9 cellular contexts compared by ENCODE assay signal in genomic region chr1:25818569-25818968, GRCh38. TPM values are rescaled to one million over a fixed set of nuclear protein-coding genes. Genes with fewer than 3 reads are reported as not detected.
DNase-seq lines count a peak whose midpoint lies in the region; ATAC-seq, FAIRE-seq and TF ChIP-seq lines count a peak whose summit lies in the region.
"Had no signal": no experiment of that assay in that cellular context is flagged by ENCODE, and none has a peak within 500 bp of the region (broad histone marks: within the 10 kb centered on the region; RNA-seq: fewer than 3 reads in every experiment).

No MANE protein-coding gene starts in this region.

- TF ChIP-seq RAD21 in A549 (conservative IDR thresholded peaks at IDR 0.05 in 1 of 2, IDR thresholded peaks at IDR 0.05 in 1 of 2) = no peak
- no peak for TF ChIP-seq RAD21 in IMR-90 (IDR thresholded peaks at IDR 0.05; ENCODE audit: low read length)

- TF ChIP-seq POLR2A in A549 (IDR thresholded peaks at IDR 0.05; ENCODE audit: low read length) (no peak), IMR-90 (IDR thresholded peaks at IDR 0.05; ENCODE audit: low read depth, low read length) (no peak)

- no peaks in the 10 kb centered on the region for H3K9me3 Mint-ChIP-seq in central memory CD8-positive, alpha-beta T cell

- H3K9me1 ChIP-seq in IMR-90 (ENCODE audit: insufficient read depth, low read length) = peaks cover 18% of the 10 kb centered on the region

- no peak for TF ChIP-seq CTCF in A549 (IDR thresholded peaks at IDR 0.05)
- TF ChIP-seq CTCF in IMR-90 (conservative IDR thresholded peaks at IDR 0.05; ENCODE audit: low read depth, low read length) = no peak
- no peak for TF ChIP-seq CTCF in GM10248 (IDR thresholded peaks at IDR 0.05; ENCODE audit: control extremely low read depth, extremely low read depth, low read depth, missing control alignments)

- H2BK120ac ChIP-seq in IMR-90 (ENCODE audit: low read depth, low read length) = no peak overlapping the region; the same call in 1 of the 2 replicates

- H4K8ac ChIP-seq in IMR-90 (ENCODE audit: low read depth in 2 of 2, low read length in 2 of 2) = peak overlapping the region; percentile 77 to 99

- peak overlapping the region; percentile 63 for H4K91ac ChIP-seq in IMR-90 (ENCODE audit: insufficient read depth, low read depth, low read length)

- peak overlapping the region; percentile 89 for H3K4ac ChIP-seq in IMR-90 (ENCODE audit: low read depth, low read length)

- H3K36me3 Mint-ChIP-seq in central memory CD8-positive, alpha-beta T cell (ENCODE audit: insufficient read depth) = peaks cover 22% of the 10 kb centered on the region

- peak overlapping the region; percentile 90 for H2AK9ac ChIP-seq in IMR-90 (replicated peaks; ENCODE audit: low read depth, low read length, poor library complexity)

- peak overlapping the region; percentile 80 for H4K5ac ChIP-seq in IMR-90 (ENCODE audit: low read depth, low read length)

- H3K27ac Mint-ChIP-seq in central memory CD8-positive, alpha-beta T cell (ENCODE audit: low read depth) = peak overlapping the region; percentile 96

- H2BK5ac ChIP-seq in IMR-90 (ENCODE audit: low read depth, low read length, poor library complexity, severe bottlenecking) = peak overlapping the region; percentile 80

- H2BK20ac ChIP-seq in IMR-90 (ENCODE audit: low read depth, low read length) = no peak overlapping the region

- peak overlapping the region; percentile 96 for H2AFZ ChIP-seq in IMR-90 (replicated peaks; ENCODE audit: low read length, poor library complexity)

- no peaks in the 10 kb centered on the region for H3K27me3 ChIP-seq in IMR-90 (ENCODE audit: control insufficient read depth, insufficient read depth, low read length)
- no peaks in the 10 kb centered on the region for H3K27me3 ChIP-seq in mucosa of stomach (ENCODE audit: control insufficient read depth, insufficient read depth, low read length)

- H3K79me1 ChIP-seq in IMR-90 (ENCODE audit: low read depth in 1 of 2, low read length in 2 of 2) = peaks cover 13 to 56% of the 10 kb centered on the region in 2 experiments

- H3K14ac ChIP-seq in IMR-90 (replicated peaks; ENCODE audit: low read depth, low read length) = peak overlapping the region; percentile 57

- no peak overlapping the region for H3K18ac ChIP-seq in IMR-90 (ENCODE audit: low read depth, low read length)

- dilution Hi-C loops in IMR-90 (cut with HindIII; ENCODE audit: low sequenced_read_pairs, unreplicated experiment) = no loop called here

- peak overlapping the region; percentile 92 for H3K9ac ChIP-seq in IMR-90 (ENCODE audit: low read depth, low read length)
- H3K9ac ChIP-seq in mucosa of stomach (ENCODE audit: low read length) = peak overlapping the region; percentile 18

- CTCF ChIA-PET in A549 (lab: Yijun Ruan, JAX) = interaction anchor here (1.0 to 1.7 kb wide), 2 partner anchors 76 to 180 kb away, joined by 3 to 7 read pairs; no protein-coding TSS in a partner anchor
- CTCF ChIA-PET in IMR-90 (lab: Yijun Ruan, JAX) = interaction anchor here (0.7 kb wide), 1 partner anchor 77 kb away, joined by 3 read pairs; no protein-coding TSS in a partner anchor
- CTCF ChIA-PET in GM10248 (lab: Yijun Ruan, JAX) = interaction anchor here (1.9 to 6.0 kb wide), 2 partner anchors 9 to 18 kb away, joined by 5 to 26 read pairs; no protein-coding TSS in a partner anchor

- FAIRE-seq in A549 (lab: Jason Lieb, UNC) = no peak

- peak overlapping the region; percentile 83 for H3K4me2 ChIP-seq in A549
- peak overlapping the region; percentile 84 for H3K4me2 ChIP-seq in IMR-90 (ENCODE audit: low read depth, low read length)

- BruUV-seq in IMR-90 (replicated peaks; lab: Mats Ljungman, UMichigan) = no TSS peak

- H3K4me3 Mint-ChIP-seq in central memory CD8-positive, alpha-beta T cell = peak overlapping the region; percentile 87

- DNase-seq in A549 (ENCODE audit: low read depth in 1 of 2, low spot score in 1 of 2) (no peak), IMR-90 (no peak), COLO668 (lab: John Stamatoyannopoulos, UW; ENCODE audit: unreplicated experiment) (no peak), HCEC 1CT (no peak), NCI-H1436 (lab: John Stamatoyannopoulos, UW) (no peak), GM10248 (ENCODE audit: extremely low spot score) (no peak)
- no peak for DNase-seq in central memory CD8-positive, alpha-beta T cell (ENCODE audit: low spot score in 2 of 2)
- DNase-seq: NCI-H1930 had no signal

- H2AK5ac ChIP-seq in IMR-90 (ENCODE audit: low read depth, low read length) = peak overlapping the region; percentile 16

- H3K9me3 ChIP-seq in A549 = no peaks in the 10 kb centered on the region
- no peaks in the 10 kb centered on the region for H3K9me3 ChIP-seq in IMR-90 (ENCODE audit: control insufficient read depth, insufficient read depth, low read length)
- no peaks in the 10 kb centered on the region for H3K9me3 ChIP-seq in mucosa of stomach (ENCODE audit: control insufficient read depth, low read length)

- ATAC-seq in A549 = no peak
- ATAC-seq in IMR-90 (ENCODE audit: low read depth) = no peak
- ATAC-seq in central memory CD8-positive, alpha-beta T cell (replicated peaks; ENCODE audit: extremely low read depth, poor library complexity, severe bottlenecking) = no peak

- peaks cover 14% of the 10 kb centered on the region; the same call in 1 of the 2 replicates for H4K20me1 ChIP-seq in IMR-90 (ENCODE audit: insufficient read depth, low read length)

- H3K36me3 ChIP-seq in IMR-90 (ENCODE audit: control insufficient read depth, insufficient read depth, low read length) (peaks cover 30% of the 10 kb centered on the region), mucosa of stomach (ENCODE audit: control insufficient read depth, insufficient read depth, low read length) (no peaks in the 10 kb centered on the region)

- H3K23ac ChIP-seq in IMR-90 (ENCODE audit: low read depth, low read length) = peak overlapping the region; percentile 3

- in situ Hi-C loops in IMR-90 (cut with MboI; ENCODE audit: low sequenced_read_pairs) = loop anchor here (25.0 kb wide), 2 partner anchors 406 to 581 kb away; partner anchors contain the start of genes RHCE, RSRP1 and SYF2

- no peak overlapping the region for H2BK15ac ChIP-seq in IMR-90 (ENCODE audit: low read depth, low read length)

- H3K27me3 Mint-ChIP-seq in central memory CD8-positive, alpha-beta T cell = no peaks in the 10 kb centered on the region

- H3K4me1 ChIP-seq in A549 (peaks cover 13% of the 10 kb centered on the region), IMR-90 (ENCODE audit: control insufficient read depth, insufficient read depth, low read length) (peaks cover 16% of the 10 kb centered on the region), mucosa of stomach (ENCODE audit: control insufficient read depth, insufficient read depth, low read length) (peaks cover 28% of the 10 kb centered on the region)

- WGBS in A549 (ENCODE audit: missing lambda C conversion rate) = 74% methylated on average over 5 of the region's 6 CpGs
- WGBS in IMR-90 (ENCODE audit: extremely low coverage in 2 of 2, insufficient read length in 1 of 2), 2 experiments = 0% methylated on average over 1 of the region's 6 CpGs; no CpG with 5 or more reads in 1 of the 2 experiments

- peak overlapping the region; percentile 81; the same call in 1 of the 3 replicates for H3K4me3 ChIP-seq in A549
- no peak overlapping the region for H3K4me3 ChIP-seq in IMR-90 (ENCODE audit: insufficient read depth, low read depth, low read length)
- H3K4me3 ChIP-seq in mucosa of stomach (ENCODE audit: low read length) = no peak overlapping the region

- POLR2A ChIA-PET in A549 (lab: Yijun Ruan, JAX) (no interaction called here), IMR-90 (lab: Charles Lee; ENCODE audit: unreplicated experiment) (no interaction called here), GM10248 (lab: Yijun Ruan, JAX) (no interaction called here)

- H3K4me1 Mint-ChIP-seq in central memory CD8-positive, alpha-beta T cell = peaks cover 33% of the 10 kb centered on the region

- H3K27ac ChIP-seq in A549 (peak overlapping the region; percentile 89; a peak in 4 of 6 replicates), IMR-90 (ENCODE audit: insufficient read depth, low read length) (peak overlapping the region; percentile 96; the same call in 1 of the 2 replicates)

- H3K56ac ChIP-seq in IMR-90 (ENCODE audit: extremely low read depth, insufficient read depth, low read length) = no peak overlapping the region

- TF ChIP-seq EP300 in A549 (IDR thresholded peaks at IDR 0.05) = no peak

- intact Hi-C loops in IMR-90 (cut with micrococcal nuclease) = loop anchor here (10.0 kb wide), 1 partner anchor 574 kb away; the partner anchor contains the start of gene RSRP1

RNA-seq across cellular contexts. Expression of gene MTFR1L, which starts 1.2 kb away (rescaled TPM):
- polyA plus RNA-seq in A549 (2011; rRNA removed) (26.1 and 33.0 TPM in 2 replicates), A549 (2017; fragmentation: RNase III; extraction: RNeasy Plus Mini Kit Qiagen cat#74134 plus additional on column Dnase treatment) (24.7 to 26.1 TPM (median 25.9 TPM) in 3 replicates), IMR-90 (2012; rRNA removed) (69.1 and 80.0 TPM in 2 replicates)
- polyA plus RNA-seq in A549 (2012; cell fraction: cytosol; rRNA removed) = 27.5 and 30.1 TPM in 2 replicates
- polyA plus RNA-seq in A549 (2012; cell fraction: nucleus; rRNA removed) = 24.6 and 27.8 TPM in 2 replicates
- polyA minus RNA-seq in A549 (2011; rRNA and poly(A)+ RNA removed) = 25.7 and 29.3 TPM in 2 replicates
- total RNA-seq in IMR-90 (2012; rRNA removed) = 57.2 and 69.7 TPM in 2 replicates
- polyA plus RNA-seq in IMR-90 (2012; cell fraction: cytosol; rRNA removed) = 89.0 and 279 TPM in 2 replicates
- polyA plus RNA-seq in IMR-90 (2012; cell fraction: nucleus; rRNA removed; ENCODE audit: low replicate concordance) = 122 and 153 TPM in 2 replicates

RNA-seq across cellular contexts. Expression of gene SELENON, which starts 18.6 kb away (rescaled TPM):
- 16.6 and 30.1 TPM in 2 replicates for polyA plus RNA-seq in A549 (2011; rRNA removed)
- polyA plus RNA-seq in A549 (2012; cell fraction: cytosol; rRNA removed) = 44.2 and 64.3 TPM in 2 replicates
- polyA plus RNA-seq in A549 (2012; cell fraction: nucleus; rRNA removed) = 53.8 and 61.9 TPM in 2 replicates
- polyA plus RNA-seq in A549 (2017; fragmentation: RNase III; extraction: RNeasy Plus Mini Kit Qiagen cat#74134 plus additional on column Dnase treatment) = 38.8 to 41.1 TPM (median 40.0 TPM) in 3 replicates
- 23.3 and 36.5 TPM in 2 replicates for polyA minus RNA-seq in A549 (2011; rRNA and poly(A)+ RNA removed)
- total RNA-seq in IMR-90 (2012; rRNA removed) = 9.1 and 10.0 TPM in 2 replicates
- polyA plus RNA-seq in IMR-90 (2012; rRNA removed) = 86.4 and 114 TPM in 2 replicates
- polyA plus RNA-seq in IMR-90 (2012; cell fraction: cytosol; rRNA removed) = 67.8 and 132 TPM in 2 replicates
- 82.8 and 113 TPM in 2 replicates for polyA plus RNA-seq in IMR-90 (2012; cell fraction: nucleus; rRNA removed; ENCODE audit: low replicate concordance)

RNA-seq across cellular contexts. Expression of gene AUNIP, which starts 40.7 kb away (rescaled TPM):
- 6.6 and 8.4 TPM in 2 replicates for polyA plus RNA-seq in A549 (2011; rRNA removed)
- polyA plus RNA-seq in A549 (2012; cell fraction: cytosol; rRNA removed) = 4.5 and 5.2 TPM in 2 replicates
- 2.0 and 2.9 TPM in 2 replicates for polyA plus RNA-seq in A549 (2012; cell fraction: nucleus; rRNA removed)
- 5.6 to 7.3 TPM (median 6.5 TPM) in 3 replicates for polyA plus RNA-seq in A549 (2017; fragmentation: RNase III; extraction: RNeasy Plus Mini Kit Qiagen cat#74134 plus additional on column Dnase treatment)
- 5.2 and 6.7 TPM in 2 replicates for polyA minus RNA-seq in A549 (2011; rRNA and poly(A)+ RNA removed)
- total RNA-seq in IMR-90 (2012; rRNA removed) = 3.9 and 5.0 TPM in 2 replicates
- polyA plus RNA-seq in IMR-90 (2012; rRNA removed) = 2.2 and 2.4 TPM in 2 replicates
- 0.52 and 0.65 TPM in 2 replicates for polyA plus RNA-seq in IMR-90 (2012; cell fraction: cytosol; rRNA removed)
- polyA plus RNA-seq in IMR-90 (2012; cell fraction: nucleus; rRNA removed; ENCODE audit: low replicate concordance) = 0.39 and 0.96 TPM in 2 replicates

RNA-seq across cellular contexts. Expression of gene PAQR7, which starts 56.9 kb away (rescaled TPM):
- polyA plus RNA-seq in A549 (2011; rRNA removed) (2.3 and 3.4 TPM in 2 replicates), A549 (2017; fragmentation: RNase III; extraction: RNeasy Plus Mini Kit Qiagen cat#74134 plus additional on column Dnase treatment) (5.9 to 6.4 TPM (median 6.0 TPM) in 3 replicates), IMR-90 (2012; rRNA removed) (12.0 and 12.9 TPM in 2 replicates)
- polyA plus RNA-seq in A549 (2012; cell fraction: cytosol; rRNA removed) = 2.6 and 4.0 TPM in 2 replicates
- polyA plus RNA-seq in A549 (2012; cell fraction: nucleus; rRNA removed) = 6.9 and 7.4 TPM in 2 replicates
- 8.5 and 10.1 TPM in 2 replicates for polyA minus RNA-seq in A549 (2011; rRNA and poly(A)+ RNA removed)
- 8.3 and 9.0 TPM in 2 replicates for total RNA-seq in IMR-90 (2012; rRNA removed)
- polyA plus RNA-seq in IMR-90 (2012; cell fraction: cytosol; rRNA removed) = 7.6 and 16.9 TPM in 2 replicates
- polyA plus RNA-seq in IMR-90 (2012; cell fraction: nucleus; rRNA removed; ENCODE audit: low replicate concordance) = 33.3 and 47.8 TPM in 2 replicates
